9 cellular contexts compared by ENCODE assay signal in the genomic region with DNA sequence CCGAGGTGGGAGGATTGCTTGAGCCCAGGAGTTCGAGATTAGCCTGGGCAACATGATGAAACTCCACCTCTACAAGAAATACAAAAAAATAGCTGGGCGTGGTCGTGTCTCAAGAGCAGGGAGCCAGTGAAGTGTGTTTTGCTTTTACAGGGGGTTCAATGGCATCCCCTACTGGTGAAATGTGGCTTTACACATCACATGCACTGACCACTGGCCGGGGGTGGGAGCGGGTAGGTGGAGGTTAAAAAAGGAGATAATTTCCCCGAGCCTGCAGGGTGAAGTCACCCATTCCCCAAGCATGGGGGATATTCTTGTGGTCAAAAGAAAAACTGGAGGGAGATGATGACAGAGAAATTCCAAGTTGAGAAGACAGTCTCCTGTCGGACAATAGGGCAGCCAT.
DNase-seq lines count a peak whose midpoint lies in the region; ATAC-seq and TF ChIP-seq lines count a peak whose summit lies in the region.
"Had no signal": no experiment of that assay in that cellular context is flagged by ENCODE, and none has a peak within 500 bp of the region (broad histone marks: within the 10 kb centered on the region; RNA-seq: fewer than 3 reads in every experiment).

No MANE protein-coding gene starts in this region.

- peaks cover 0 to 3% of the 10 kb centered on the region in 2 donors for H3K4me1 Mint-ChIP-seq in effector memory CD8-positive, alpha-beta T cell (ENCODE audit: low read depth in 2 of 2)

- peaks cover 8% of the 10 kb centered on the region; the same call in 1 of the 2 replicates for H3K9me3 ChIP-seq in NT2/D1 (ENCODE audit: insufficient read depth, low read length)

- H3K36me3 ChIP-seq in NT2/D1 (ENCODE audit: insufficient read depth, insufficient read length, low read length), result no peaks in the 10 kb centered on the region

- CTCF ChIA-PET in AG04449 (lab: Yijun Ruan, JAX), result interaction anchor here (0.9 to 24.7 kb wide), 5 partner anchors 13 to 499 kb away, joined by 3 to 1069 read pairs (median 4); no protein-coding TSS in a partner anchor

- no peak overlapping the region for H3K9ac ChIP-seq in NT2/D1 (ENCODE audit: insufficient read length, low read depth)

- no peak for ATAC-seq in GM21528 (IDR thresholded peaks at IDR 0.05; ENCODE audit: low FRiP score, unreplicated experiment)
- no peak for ATAC-seq in GM19351 (IDR thresholded peaks at IDR 0.05; ENCODE audit: unreplicated experiment)
- no peak for ATAC-seq in HG02885 (IDR thresholded peaks at IDR 0.05; ENCODE audit: poor library complexity, unreplicated experiment)
- no peak for ATAC-seq in effector memory CD8-positive, alpha-beta T cell (replicated peaks)

- H3K4me1 ChIP-seq in NT2/D1 (ENCODE audit: insufficient read depth, insufficient read length), result peaks cover 4% of the 10 kb centered on the region

- peaks cover 0 to 4% of the 10 kb centered on the region in 2 donors for H3K9me3 Mint-ChIP-seq in effector memory CD8-positive, alpha-beta T cell

- peak; percentile 42 for TF ChIP-seq CTCF in AG04449 (IDR thresholded peaks at IDR 0.05; ENCODE audit: insufficient read depth, low read length, missing control alignments)

- H3K4me3 ChIP-seq in AG04449 (ENCODE audit: low read depth, low read length), result no peak overlapping the region
- H3K4me3 ChIP-seq in NT2/D1 (ENCODE audit: insufficient read length, low read depth), result no peak overlapping the region

- no peak overlapping the region for H3K4me3 Mint-ChIP-seq in effector memory CD8-positive, alpha-beta T cell
- H3K4me3 Mint-ChIP-seq: T-helper 1 cell treated with Interleukin-12 subunit alpha and Interleukin-12 subunit beta and Interleukin-4 antibody, amounts not matched to agents 30 μg/mL and 1 μg/mL, for 36 hours had no signal

- H3K36me3 Mint-ChIP-seq in effector memory CD8-positive, alpha-beta T cell (ENCODE audit: insufficient read depth), result peaks cover 15% of the 10 kb centered on the region

- H3K27me3 Mint-ChIP-seq in effector memory CD8-positive, alpha-beta T cell, result peaks cover 6 to 7% of the 10 kb centered on the region in 2 donors

- POLR2A ChIA-PET in AG04449 (lab: Yijun Ruan, JAX), result no interaction called here

- no peaks in the 10 kb centered on the region for H3K27me3 ChIP-seq in NT2/D1 (ENCODE audit: insufficient read depth, insufficient read length)

- DNase-seq in AG04449 (ENCODE audit: low read depth, low spot score) (no peak), GM03348 (ENCODE audit: low spot score) (peak; percentile 17), NT2/D1 (ENCODE audit: low read depth, low spot score) (peak; percentile 55), fibroblast of peridontal ligament (ENCODE audit: extremely low read depth) (peak; percentile 9)
- no peak for DNase-seq in effector memory CD8-positive, alpha-beta T cell

- no peak overlapping the region for H3K27ac Mint-ChIP-seq in effector memory CD8-positive, alpha-beta T cell
- H3K27ac Mint-ChIP-seq: T-helper 1 cell treated with Interleukin-12 subunit alpha and Interleukin-12 subunit beta and Interleukin-4 antibody, amounts not matched to agents 30 μg/mL and 1 μg/mL, for 36 hours had no signal

Comparison
In these comparisons a context has a peak if more than half of its experiments do, and no peak if none do; other contexts are left out.
1. DNase-seq: peak in GM03348 (single experiment), NT2/D1 (single experiment) and fibroblast of peridontal ligament (single experiment); none in AG04449 (single experiment) and effector memory CD8-positive, alpha-beta T cell (0 of 3).